ENCODE assay signal across 1 cellular context in genomic region chr18:12076424-12077140, GRCh38.
TF ChIP-seq lines count a peak whose summit lies in the region.

No MANE protein-coding gene starts in this region.

TF ChIP-seq in K562, 482 proteins besides CTCF, POLR2A, EP300 and RAD21 (continued from another document):
- TF ChIP-seq, protein P1, sequence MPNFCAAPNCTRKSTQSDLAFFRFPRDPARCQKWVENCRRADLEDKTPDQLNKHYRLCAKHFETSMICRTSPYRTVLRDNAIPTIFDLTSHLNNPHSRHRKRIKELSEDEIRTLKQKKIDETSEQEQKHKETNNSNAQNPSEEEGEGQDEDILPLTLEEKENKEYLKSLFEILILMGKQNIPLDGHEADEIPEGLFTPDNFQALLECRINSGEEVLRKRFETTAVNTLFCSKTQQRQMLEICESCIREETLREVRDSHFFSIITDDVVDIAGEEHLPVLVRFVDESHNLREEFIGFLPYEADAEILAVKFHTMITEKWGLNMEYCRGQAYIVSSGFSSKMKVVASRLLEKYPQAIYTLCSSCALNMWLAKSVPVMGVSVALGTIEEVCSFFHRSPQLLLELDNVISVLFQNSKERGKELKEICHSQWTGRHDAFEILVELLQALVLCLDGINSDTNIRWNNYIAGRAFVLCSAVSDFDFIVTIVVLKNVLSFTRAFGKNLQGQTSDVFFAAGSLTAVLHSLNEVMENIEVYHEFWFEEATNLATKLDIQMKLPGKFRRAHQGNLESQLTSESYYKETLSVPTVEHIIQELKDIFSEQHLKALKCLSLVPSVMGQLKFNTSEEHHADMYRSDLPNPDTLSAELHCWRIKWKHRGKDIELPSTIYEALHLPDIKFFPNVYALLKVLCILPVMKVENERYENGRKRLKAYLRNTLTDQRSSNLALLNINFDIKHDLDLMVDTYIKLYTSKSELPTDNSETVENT (CRISPR knock-in tag; IDR thresholded peaks at IDR 0.05) = no peak
- TF ChIP-seq SMARCE1 (IDR thresholded peaks at IDR 0.05) (no peak), CTBP1 (IDR thresholded peaks at IDR 0.05; ENCODE audit: borderline replicate concordance) (no peak), CXXC5 (CRISPR knock-in tag; IDR thresholded peaks at IDR 0.05) (peak; percentile 44; the same call in 1 of the 2 replicates), NR2F6 (CRISPR knock-in tag; IDR thresholded peaks at IDR 0.05) (no peak), CREB3 (tag; conservative IDR thresholded peaks at IDR 0.05; ENCODE audit: low read depth) (no peak), RAD51 (IDR thresholded peaks at IDR 0.05; ENCODE audit: borderline replicate concordance, low read depth) (no peak), TAL1 (IDR thresholded peaks at IDR 0.05) (no peak), YY1 (IDR thresholded peaks at IDR 0.05; ENCODE audit: borderline replicate concordance in 1 of 3, control insufficient read depth in 1 of 3, extremely low read depth in 1 of 3, insufficient read depth in 3 of 3, insufficient read length in 1 of 3, insufficient replicate concordance in 2 of 3, low read depth in 1 of 3, low read length in 2 of 3) (peak in 2 of 3 experiments; percentile 18 to 22), NBN (IDR thresholded peaks at IDR 0.05; ENCODE audit: low read depth) (no peak), ZNF407 (IDR thresholded peaks at IDR 0.05; ENCODE audit: low read depth) (no peak), KLF13 (tag; IDR thresholded peaks at IDR 0.05; ENCODE audit: borderline replicate concordance, low read depth) (no peak), NFRKB (IDR thresholded peaks at IDR 0.05; ENCODE audit: low read depth) (no peak), KAT2B (IDR thresholded peaks at IDR 0.05; ENCODE audit: low read depth, low read length) (no peak), MTA3 (IDR thresholded peaks at IDR 0.05; ENCODE audit: borderline replicate concordance) (no peak), SNRNP70 (optimal IDR thresholded peaks at IDR 0.05; ENCODE audit: low read depth, low read length) (no peak), U2AF1 (optimal IDR thresholded peaks at IDR 0.05; ENCODE audit: low read depth, low read length) (no peak), XRCC4 (IDR thresholded peaks at IDR 0.05; ENCODE audit: extremely low read depth, insufficient read depth, insufficient read length) (no peak)
- TF ChIP-seq, protein P2, sequence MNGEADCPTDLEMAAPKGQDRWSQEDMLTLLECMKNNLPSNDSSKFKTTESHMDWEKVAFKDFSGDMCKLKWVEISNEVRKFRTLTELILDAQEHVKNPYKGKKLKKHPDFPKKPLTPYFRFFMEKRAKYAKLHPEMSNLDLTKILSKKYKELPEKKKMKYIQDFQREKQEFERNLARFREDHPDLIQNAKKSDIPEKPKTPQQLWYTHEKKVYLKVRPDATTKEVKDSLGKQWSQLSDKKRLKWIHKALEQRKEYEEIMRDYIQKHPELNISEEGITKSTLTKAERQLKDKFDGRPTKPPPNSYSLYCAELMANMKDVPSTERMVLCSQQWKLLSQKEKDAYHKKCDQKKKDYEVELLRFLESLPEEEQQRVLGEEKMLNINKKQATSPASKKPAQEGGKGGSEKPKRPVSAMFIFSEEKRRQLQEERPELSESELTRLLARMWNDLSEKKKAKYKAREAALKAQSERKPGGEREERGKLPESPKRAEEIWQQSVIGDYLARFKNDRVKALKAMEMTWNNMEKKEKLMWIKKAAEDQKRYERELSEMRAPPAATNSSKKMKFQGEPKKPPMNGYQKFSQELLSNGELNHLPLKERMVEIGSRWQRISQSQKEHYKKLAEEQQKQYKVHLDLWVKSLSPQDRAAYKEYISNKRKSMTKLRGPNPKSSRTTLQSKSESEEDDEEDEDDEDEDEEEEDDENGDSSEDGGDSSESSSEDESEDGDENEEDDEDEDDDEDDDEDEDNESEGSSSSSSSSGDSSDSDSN (IDR thresholded peaks at IDR 0.05; ENCODE audit: borderline replicate concordance in 1 of 2, low read depth in 2 of 2, low read length in 2 of 2) = peak; percentile 86 to 92; a peak in 3 of 4 replicates
- TF ChIP-seq, protein P3, sequence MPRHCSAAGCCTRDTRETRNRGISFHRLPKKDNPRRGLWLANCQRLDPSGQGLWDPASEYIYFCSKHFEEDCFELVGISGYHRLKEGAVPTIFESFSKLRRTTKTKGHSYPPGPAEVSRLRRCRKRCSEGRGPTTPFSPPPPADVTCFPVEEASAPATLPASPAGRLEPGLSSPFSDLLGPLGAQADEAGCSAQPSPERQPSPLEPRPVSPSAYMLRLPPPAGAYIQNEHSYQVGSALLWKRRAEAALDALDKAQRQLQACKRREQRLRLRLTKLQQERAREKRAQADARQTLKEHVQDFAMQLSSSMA (CRISPR knock-in tag; IDR thresholded peaks at IDR 0.05) = no peak
- TF ChIP-seq, protein P4, sequence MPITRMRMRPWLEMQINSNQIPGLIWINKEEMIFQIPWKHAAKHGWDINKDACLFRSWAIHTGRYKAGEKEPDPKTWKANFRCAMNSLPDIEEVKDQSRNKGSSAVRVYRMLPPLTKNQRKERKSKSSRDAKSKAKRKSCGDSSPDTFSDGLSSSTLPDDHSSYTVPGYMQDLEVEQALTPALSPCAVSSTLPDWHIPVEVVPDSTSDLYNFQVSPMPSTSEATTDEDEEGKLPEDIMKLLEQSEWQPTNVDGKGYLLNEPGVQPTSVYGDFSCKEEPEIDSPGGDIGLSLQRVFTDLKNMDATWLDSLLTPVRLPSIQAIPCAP (CRISPR knock-in tag; IDR thresholded peaks at IDR 0.05; ENCODE audit: borderline replicate concordance) = no peak
- TF ChIP-seq, protein P5, sequence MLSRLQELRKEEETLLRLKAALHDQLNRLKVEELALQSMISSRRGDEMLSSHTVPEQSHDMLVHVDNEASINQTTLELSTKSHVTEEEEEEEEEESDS (CRISPR knock-in tag; IDR thresholded peaks at IDR 0.05) = no peak
